Comparison of ENCODE assay signal across 9 cellular contexts in the genomic region with DNA sequence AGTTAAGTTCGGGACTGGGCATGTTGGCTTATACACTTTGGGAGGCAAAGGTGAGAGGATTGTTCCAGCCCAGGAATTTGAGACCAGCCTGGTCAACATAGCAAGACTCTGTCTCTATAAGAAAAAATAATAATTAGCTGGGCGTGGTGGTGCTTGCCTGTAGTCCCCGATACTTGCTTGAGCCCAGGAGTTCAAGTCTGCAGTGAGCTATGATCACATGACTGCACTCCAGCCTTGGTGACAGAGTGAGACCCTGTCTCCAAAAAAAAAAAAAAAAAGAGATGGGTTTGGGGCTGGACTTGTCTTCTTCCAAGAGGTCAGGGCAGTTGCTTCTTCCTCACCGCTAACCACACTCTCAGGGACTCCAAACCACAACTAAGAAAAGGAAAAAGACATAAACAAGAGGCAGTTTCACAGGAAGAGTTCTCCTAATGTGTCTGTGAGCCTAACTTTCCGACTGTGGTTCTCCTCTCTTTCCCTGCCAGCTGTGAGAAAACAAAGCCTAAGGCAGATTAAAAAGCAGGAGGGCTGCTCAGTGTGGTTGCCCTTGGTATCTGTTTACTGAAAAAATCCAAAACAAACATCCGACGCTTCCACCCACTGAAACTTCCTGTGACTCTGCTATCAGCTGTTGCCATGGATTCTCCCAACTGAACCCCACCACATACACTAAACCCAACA. TPM values are rescaled to one million over a fixed set of nuclear protein-coding genes. Genes with fewer than 3 reads are reported as not detected.
DNase-seq lines count a peak whose midpoint lies in the region; ATAC-seq and TF ChIP-seq lines count a peak whose summit lies in the region.
"Had no signal": no experiment of that assay in that cellular context is flagged by ENCODE, and none has a peak within 500 bp of the region (broad histone marks: within the 10 kb centered on the region; RNA-seq: fewer than 3 reads in every experiment).

No MANE protein-coding gene starts in this region.

- DNase-seq in AG09319 (ENCODE audit: extremely low read depth, low read depth) (peak; percentile 83), HT1080 (ENCODE audit: low read depth) (peak; percentile 91), amniotic stem cell (lab: John Stamatoyannopoulos, UW) (peak; percentile 56), ecto neural progenitor cell (ENCODE audit: low spot score) (no peak)
- no peak for DNase-seq in activated CD4-positive, alpha-beta T cell treated with anti-CD3 and anti-CD28 coated beads, Interleukin-2, amount 50 U/mL, for 1 hour

- peak; percentile 21 to 44 for TF ChIP-seq RAD21 in liver (IDR thresholded peaks at IDR 0.05)

- no peaks in the 10 kb centered on the region for H3K9me3 ChIP-seq in liver (ENCODE audit: control insufficient read depth in 4 of 4, low read length in 3 of 4)
- H3K9me3 ChIP-seq: prostate gland had no signal

- no peak overlapping the region for H3K4me3 ChIP-seq in liver (ENCODE audit: low read depth in 1 of 3, low read length in 3 of 3)
- H3K4me3 ChIP-seq: prostate gland had no signal

- H3K4me1 ChIP-seq in liver (ENCODE audit: control insufficient read depth in 4 of 4, insufficient read depth in 4 of 4, low read length in 3 of 4), result peaks cover 21 to 51% (median 31%) of the 10 kb centered on the region in 4 donors
- H3K4me1 ChIP-seq: prostate gland had no signal

- ATAC-seq in GM19035 (IDR thresholded peaks at IDR 0.05; ENCODE audit: unreplicated experiment) (no peak), HG03469 (IDR thresholded peaks at IDR 0.05; ENCODE audit: unreplicated experiment) (no peak)

- TF ChIP-seq CTCF in AG09319 (IDR thresholded peaks at IDR 0.05; ENCODE audit: low read depth, low read length), result no peak
- no peak for TF ChIP-seq CTCF in liver (IDR thresholded peaks at IDR 0.05; ENCODE audit: low read depth, low read length, missing input control)

- peak overlapping the region in 1 of 2 donors; percentile 81 for H3K9ac ChIP-seq in liver (ENCODE audit: low read depth in 1 of 2, low read length in 2 of 2)

- 25% methylated on average over 7 of the region's 7 CpGs for WGBS in liver

- no peaks in the 10 kb centered on the region for H3K27me3 ChIP-seq in liver (ENCODE audit: control insufficient read depth in 4 of 4, insufficient read depth in 4 of 4, low read length in 3 of 4)

- H3K27ac ChIP-seq in liver (ENCODE audit: low read depth in 1 of 2, low read length in 2 of 2), result peak overlapping the region; percentile 83 to 96

- H3K36me3 ChIP-seq in liver (ENCODE audit: control insufficient read depth in 4 of 4, insufficient read depth in 3 of 4, low read depth in 1 of 4, low read length in 3 of 4), result peaks cover 0 to 4% (median 0%) of the 10 kb centered on the region in 4 donors
- H3K36me3 ChIP-seq: prostate gland had no signal

TF ChIP-seq in liver, 16 proteins besides CTCF, POLR2A, EP300 and RAD21:
- TF ChIP-seq GABPA (IDR thresholded peaks at IDR 0.05 in 1 of 2, conservative IDR thresholded peaks at IDR 0.05 in 1 of 2), result peak in 1 of 2 donors; percentile 48
- no peak for TF ChIP-seq HNF4G (IDR thresholded peaks at IDR 0.05)
- peak; percentile 48 to 57 for TF ChIP-seq HNF4A (conservative IDR thresholded peaks at IDR 0.05)
- TF ChIP-seq SP1 (IDR thresholded peaks at IDR 0.05), result peak; percentile 67
- TF ChIP-seq, protein P1, sequence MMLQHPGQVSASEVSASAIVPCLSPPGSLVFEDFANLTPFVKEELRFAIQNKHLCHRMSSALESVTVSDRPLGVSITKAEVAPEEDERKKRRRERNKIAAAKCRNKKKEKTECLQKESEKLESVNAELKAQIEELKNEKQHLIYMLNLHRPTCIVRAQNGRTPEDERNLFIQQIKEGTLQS (IDR thresholded peaks at IDR 0.05), result no peak
- TF ChIP-seq, protein P2, sequence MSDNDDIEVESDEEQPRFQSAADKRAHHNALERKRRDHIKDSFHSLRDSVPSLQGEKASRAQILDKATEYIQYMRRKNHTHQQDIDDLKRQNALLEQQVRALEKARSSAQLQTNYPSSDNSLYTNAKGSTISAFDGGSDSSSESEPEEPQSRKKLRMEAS (IDR thresholded peaks at IDR 0.05), result peak; percentile 46
- peak; percentile 44 for TF ChIP-seq FOXA2 (IDR thresholded peaks at IDR 0.05)
- no peak for TF ChIP-seq TAF1 (conservative IDR thresholded peaks at IDR 0.05)
- peak; percentile 58 to 77 for TF ChIP-seq RXRA (IDR thresholded peaks at IDR 0.05)
- peak in 1 of 2 donors; percentile 28 for TF ChIP-seq EGR1 (IDR thresholded peaks at IDR 0.05; ENCODE audit: low read depth in 2 of 2)
- TF ChIP-seq NR2F2 (IDR thresholded peaks at IDR 0.05), result no peak
- TF ChIP-seq YY1 (IDR thresholded peaks at IDR 0.05), result peak; percentile 59
- TF ChIP-seq, protein P3, sequence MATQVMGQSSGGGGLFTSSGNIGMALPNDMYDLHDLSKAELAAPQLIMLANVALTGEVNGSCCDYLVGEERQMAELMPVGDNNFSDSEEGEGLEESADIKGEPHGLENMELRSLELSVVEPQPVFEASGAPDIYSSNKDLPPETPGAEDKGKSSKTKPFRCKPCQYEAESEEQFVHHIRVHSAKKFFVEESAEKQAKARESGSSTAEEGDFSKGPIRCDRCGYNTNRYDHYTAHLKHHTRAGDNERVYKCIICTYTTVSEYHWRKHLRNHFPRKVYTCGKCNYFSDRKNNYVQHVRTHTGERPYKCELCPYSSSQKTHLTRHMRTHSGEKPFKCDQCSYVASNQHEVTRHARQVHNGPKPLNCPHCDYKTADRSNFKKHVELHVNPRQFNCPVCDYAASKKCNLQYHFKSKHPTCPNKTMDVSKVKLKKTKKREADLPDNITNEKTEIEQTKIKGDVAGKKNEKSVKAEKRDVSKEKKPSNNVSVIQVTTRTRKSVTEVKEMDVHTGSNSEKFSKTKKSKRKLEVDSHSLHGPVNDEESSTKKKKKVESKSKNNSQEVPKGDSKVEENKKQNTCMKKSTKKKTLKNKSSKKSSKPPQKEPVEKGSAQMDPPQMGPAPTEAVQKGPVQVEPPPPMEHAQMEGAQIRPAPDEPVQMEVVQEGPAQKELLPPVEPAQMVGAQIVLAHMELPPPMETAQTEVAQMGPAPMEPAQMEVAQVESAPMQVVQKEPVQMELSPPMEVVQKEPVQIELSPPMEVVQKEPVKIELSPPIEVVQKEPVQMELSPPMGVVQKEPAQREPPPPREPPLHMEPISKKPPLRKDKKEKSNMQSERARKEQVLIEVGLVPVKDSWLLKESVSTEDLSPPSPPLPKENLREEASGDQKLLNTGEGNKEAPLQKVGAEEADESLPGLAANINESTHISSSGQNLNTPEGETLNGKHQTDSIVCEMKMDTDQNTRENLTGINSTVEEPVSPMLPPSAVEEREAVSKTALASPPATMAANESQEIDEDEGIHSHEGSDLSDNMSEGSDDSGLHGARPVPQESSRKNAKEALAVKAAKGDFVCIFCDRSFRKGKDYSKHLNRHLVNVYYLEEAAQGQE (IDR thresholded peaks at IDR 0.05), result peak; percentile 59
- no peak for TF ChIP-seq FOXA1 (IDR thresholded peaks at IDR 0.05)
- TF ChIP-seq, protein P4, sequence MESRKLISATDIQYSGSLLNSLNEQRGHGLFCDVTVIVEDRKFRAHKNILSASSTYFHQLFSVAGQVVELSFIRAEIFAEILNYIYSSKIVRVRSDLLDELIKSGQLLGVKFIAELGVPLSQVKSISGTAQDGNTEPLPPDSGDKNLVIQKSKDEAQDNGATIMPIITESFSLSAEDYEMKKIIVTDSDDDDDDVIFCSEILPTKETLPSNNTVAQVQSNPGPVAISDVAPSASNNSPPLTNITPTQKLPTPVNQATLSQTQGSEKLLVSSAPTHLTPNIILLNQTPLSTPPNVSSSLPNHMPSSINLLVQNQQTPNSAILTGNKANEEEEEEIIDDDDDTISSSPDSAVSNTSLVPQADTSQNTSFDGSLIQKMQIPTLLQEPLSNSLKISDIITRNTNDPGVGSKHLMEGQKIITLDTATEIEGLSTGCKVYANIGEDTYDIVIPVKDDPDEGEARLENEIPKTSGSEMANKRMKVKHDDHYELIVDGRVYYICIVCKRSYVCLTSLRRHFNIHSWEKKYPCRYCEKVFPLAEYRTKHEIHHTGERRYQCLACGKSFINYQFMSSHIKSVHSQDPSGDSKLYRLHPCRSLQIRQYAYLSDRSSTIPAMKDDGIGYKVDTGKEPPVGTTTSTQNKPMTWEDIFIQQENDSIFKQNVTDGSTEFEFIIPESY (IDR thresholded peaks at IDR 0.05), result no peak
- peak in 1 of 2 donors; percentile 61 for TF ChIP-seq JUND (IDR thresholded peaks at IDR 0.05)
TF ChIP-seq in liver: peak in this region for 10.

RNA-seq across cellular contexts. Expression of a gene that starts 2.4 kb away (rescaled TPM):
- total RNA-seq in HT1080 (2014; rRNA removed; shearing (Covaris generic)), result 179 and 187 TPM in 2 replicates
- 771 and 869 TPM in 2 replicates for polyA plus RNA-seq in HT1080 (2015; cell fraction: cytosol; rRNA removed)
- polyA plus RNA-seq in HT1080 (2015; cell fraction: nucleus; rRNA removed), result 1,709 and 1,857 TPM in 2 replicates
- 10 to 100 TPM in 1 of 2 donors, under 1 TPM in 1; 0.93 to 10.2 TPM for total RNA-seq in liver
- 10 to 100 TPM in 1 of 2 donors, 1 to 10 TPM in 1; 5.8 to 18.6 TPM for polyA plus RNA-seq in liver

RNA-seq across cellular contexts. Expression of a gene that starts 29.8 kb away (rescaled TPM):
- 184 TPM in 2 replicates for total RNA-seq in HT1080 (2014; rRNA removed; shearing (Covaris generic))
- polyA plus RNA-seq in HT1080 (2015; cell fraction: cytosol; rRNA removed), result 209 and 210 TPM in 2 replicates
- polyA plus RNA-seq in HT1080 (2015; cell fraction: nucleus; rRNA removed), result 122 and 136 TPM in 2 replicates
- 10 to 100 TPM; 20.9 to 23.1 TPM for total RNA-seq in liver
- polyA plus RNA-seq in liver, result 10 to 100 TPM; 13.8 to 25.7 TPM

RNA-seq across cellular contexts. Expression of a gene that starts 39.2 kb away (rescaled TPM):
- 10.8 and 11.4 TPM in 2 replicates for total RNA-seq in HT1080 (2014; rRNA removed; shearing (Covaris generic))
- 7.9 and 8.7 TPM in 2 replicates for polyA plus RNA-seq in HT1080 (2015; cell fraction: cytosol; rRNA removed)
- polyA plus RNA-seq in HT1080 (2015; cell fraction: nucleus; rRNA removed), result 15.9 and 24.7 TPM in 2 replicates
- 10 to 100 TPM in 1 of 2 donors, 1 to 10 TPM in 1; 9.2 to 15.6 TPM for total RNA-seq in liver
- 1 to 10 TPM; 4.8 to 6.1 TPM for polyA plus RNA-seq in liver

RNA-seq across cellular contexts. Expression of a gene that starts 40.9 kb away (rescaled TPM):
- total RNA-seq in HT1080 (2014; rRNA removed; shearing (Covaris generic)), result 29.8 and 45.2 TPM in 2 replicates
- 2.3 and 2.5 TPM in 2 replicates for polyA plus RNA-seq in HT1080 (2015; cell fraction: cytosol; rRNA removed)
- polyA plus RNA-seq in HT1080 (2015; cell fraction: nucleus; rRNA removed), result 7.1 and 9.5 TPM in 2 replicates
- total RNA-seq in liver, result not detected
- polyA plus RNA-seq in liver, result not detected

RNA-seq across cellular contexts. Expression of a gene that starts 55.6 kb away (rescaled TPM):
- total RNA-seq in HT1080 (2014; rRNA removed; shearing (Covaris generic)), result not detected in 2 replicates
- polyA plus RNA-seq in HT1080 (2015; cell fraction: cytosol; rRNA removed), result 0.05 and 0.06 TPM in 2 replicates
- polyA plus RNA-seq in HT1080 (2015; cell fraction: nucleus; rRNA removed), result 0.08 TPM in 1 of 2 replicates, not detected in the other
- total RNA-seq in liver, result not detected
- not detected for polyA plus RNA-seq in liver
- total RNA-seq: prostate gland had no signal

Comparison
In these comparisons a context has a peak if more than half of its experiments do, and no peak if none do; other contexts are left out.
1. DNase-seq: peak in AG09319 (single experiment), HT1080 (single experiment) and amniotic stem cell (single experiment); none in ecto neural progenitor cell (single experiment) and activated CD4-positive, alpha-beta T cell treated with anti-CD3 and anti-CD28 coated beads, Interleukin-2, amount 50 U/mL, for 1 hour (single experiment).
2. RNA of a gene that starts 2.4 kb away (total RNA-seq): 179 to 187 TPM in HT1080; 0.93 to 10.2 TPM in liver; every median in the first group is over 10 times any median in the second.